ENCODE assay signal across 11 cellular contexts in genomic region chr7:135930565-135931423, GRCh38. TPM values are rescaled to one million over a fixed set of nuclear protein-coding genes. Genes with fewer than 3 reads are reported as not detected.
A peak's percentile ranks its signal among the peaks of the same experiment; 100 is the strongest.
DNase-seq lines count a peak whose midpoint lies in the region; ATAC-seq and TF ChIP-seq lines count a peak whose summit lies in the region.
"Had no signal": no experiment of that assay in that cellular context is flagged by ENCODE, and none has a peak within 500 bp of the region (broad histone marks: within the 10 kb centered on the region; RNA-seq: fewer than 3 reads in every experiment).

No MANE protein-coding gene starts in this region.

- peaks cover 29% of the 10 kb centered on the region for H3K4me1 Mint-ChIP-seq in memory B cell
- peaks cover 31% of the 10 kb centered on the region for H3K4me1 Mint-ChIP-seq in activated T-helper 1 cell treated with anti-CD3 and anti-CD28 coated beads, Interleukin-12 subunit alpha, Interleukin-12 subunit beta, Interleukin-2, Interleukin-4 antibody, amounts not matched to agents 30 ng/mL and 10 ng/mL and 1 ng/mL, durations not matched to agents 14 hours and 24 hours and 36 hours (ENCODE audit: low read depth)

- no peak overlapping the region for H3K4me3 Mint-ChIP-seq in memory B cell
- no peak overlapping the region for H3K4me3 Mint-ChIP-seq in activated T-helper 1 cell treated with anti-CD3 and anti-CD28 coated beads, Interleukin-12 subunit alpha, Interleukin-12 subunit beta, Interleukin-2, Interleukin-4 antibody, amounts not matched to agents 30 ng/mL and 10 ng/mL and 1 ng/mL, durations not matched to agents 14 hours and 24 hours and 36 hours

- peaks cover 39% of the 10 kb centered on the region for H3K36me3 Mint-ChIP-seq in memory B cell
- H3K36me3 Mint-ChIP-seq in activated T-helper 1 cell treated with anti-CD3 and anti-CD28 coated beads, Interleukin-12 subunit alpha, Interleukin-12 subunit beta, Interleukin-2, Interleukin-4 antibody, amounts not matched to agents 30 ng/mL and 10 ng/mL and 1 ng/mL, durations not matched to agents 14 hours and 24 hours and 36 hours (ENCODE audit: low read depth): peaks cover 26% of the 10 kb centered on the region

- H3K9me3 Mint-ChIP-seq in memory B cell: no peaks in the 10 kb centered on the region
- no peaks in the 10 kb centered on the region for H3K9me3 Mint-ChIP-seq in activated T-helper 1 cell treated with anti-CD3 and anti-CD28 coated beads, Interleukin-12 subunit alpha, Interleukin-12 subunit beta, Interleukin-2, Interleukin-4 antibody, amounts not matched to agents 30 ng/mL and 10 ng/mL and 1 ng/mL, durations not matched to agents 14 hours and 24 hours and 36 hours

- no peak for ATAC-seq in memory B cell (ENCODE audit: low read depth)
- ATAC-seq in GM21423 (IDR thresholded peaks at IDR 0.05; ENCODE audit: unreplicated experiment): no peak
- ATAC-seq: GM12878, HCT116 had no signal

- no peak for TF ChIP-seq CTCF in BE2C (IDR thresholded peaks at IDR 0.05; ENCODE audit: low read depth, low read length)

- DNase-seq in BE2C (peak; percentile 66), HS-5 (ENCODE audit: low read depth) (peak; percentile 5), dedifferentiated amniotic fluid mesenchymal stem cell (ENCODE audit: extremely low spot score) (peak; percentile 50), memory B cell (ENCODE audit: low spot score in 2 of 2) (no peak), NCI-H510A (lab: John Stamatoyannopoulos, UW) (no peak)
- no peak for DNase-seq in activated T-helper 1 cell treated with anti-CD3 and anti-CD28 coated beads, Interleukin-12 subunit alpha, Interleukin-12 subunit beta, Interleukin-2, Interleukin-4 antibody, amounts not matched to agents 30 ng/mL and 10 ng/mL and 1 ng/mL, durations not matched to agents 14 hours and 24 hours and 36 hours (ENCODE audit: low spot score)
- DNase-seq in stimulated activated CD4-positive, alpha-beta T cell treated with anti-CD3 and anti-CD28 coated beads, Interleukin-1b, Interleukin-23, amount 100 ng/mL, for 48 hours: no peak
- DNase-seq: NCI-H1417 had no signal

- H3K36me3 ChIP-seq in BE2C: no peaks in the 10 kb centered on the region; the same call in none of the 2 replicates

- H3K27me3 Mint-ChIP-seq in memory B cell: no peaks in the 10 kb centered on the region
- no peaks in the 10 kb centered on the region for H3K27me3 Mint-ChIP-seq in activated T-helper 1 cell treated with anti-CD3 and anti-CD28 coated beads, Interleukin-12 subunit alpha, Interleukin-12 subunit beta, Interleukin-2, Interleukin-4 antibody, amounts not matched to agents 30 ng/mL and 10 ng/mL and 1 ng/mL, durations not matched to agents 14 hours and 24 hours and 36 hours (ENCODE audit: insufficient read depth)

- H3K4me3 ChIP-seq in BE2C (ENCODE audit: low read depth, low read length): peak overlapping the region; percentile 7; the same call in 1 of the 2 replicates
- H3K4me3 ChIP-seq: GM12878 had no signal

- no peaks in the 10 kb centered on the region for H3K27me3 ChIP-seq in BE2C

- peaks cover 17% of the 10 kb centered on the region for H3K4me1 ChIP-seq in BE2C

- intact Hi-C loops in activated T-helper 1 cell treated with anti-CD3 and anti-CD28 coated beads, Interleukin-12 subunit alpha, Interleukin-12 subunit beta, Interleukin-2, Interleukin-4 antibody, amounts not matched to agents 30 ng/mL and 10 ng/mL and 1 ng/mL, durations not matched to agents 14 hours and 24 hours and 36 hours (cut with micrococcal nuclease): no loop called here

- peak overlapping the region; percentile 65 for H3K27ac Mint-ChIP-seq in memory B cell
- H3K27ac Mint-ChIP-seq in activated T-helper 1 cell treated with anti-CD3 and anti-CD28 coated beads, Interleukin-12 subunit alpha, Interleukin-12 subunit beta, Interleukin-2, Interleukin-4 antibody, amounts not matched to agents 30 ng/mL and 10 ng/mL and 1 ng/mL, durations not matched to agents 14 hours and 24 hours and 36 hours: no peak overlapping the region

- no peaks in the 10 kb centered on the region for H3K9me3 ChIP-seq in BE2C

RNA-seq across cellular contexts. Expression of gene MTPN, which starts 46.4 kb away (rescaled TPM):
- polyA plus RNA-seq in BE2C (2012; ENCODE audit: insufficient read depth, insufficient read length, low read depth): 110 TPM
- total RNA-seq in activated T-helper 1 cell treated with anti-CD3 and anti-CD28 coated beads, Interleukin-12 subunit alpha, Interleukin-12 subunit beta, Interleukin-2, Interleukin-4 antibody, amounts not matched to agents 30 ng/mL and 10 ng/mL and 1 ng/mL, durations not matched to agents 14 hours and 24 hours and 36 hours: 117 and 119 TPM in 2 replicates

Comparison
In these comparisons a context has a peak if more than half of its experiments do, and no peak if none do; other contexts are left out.
1. DNase-seq: peak in BE2C (single experiment), HS-5 (single experiment) and dedifferentiated amniotic fluid mesenchymal stem cell (single experiment); none in memory B cell (0 of 2), NCI-H510A (single experiment), activated T-helper 1 cell treated with anti-CD3 and anti-CD28 coated beads, Interleukin-12 subunit alpha, Interleukin-12 subunit beta, Interleukin-2, Interleukin-4 antibody, amounts not matched to agents 30 ng/mL and 10 ng/mL and 1 ng/mL, durations not matched to agents 14 hours and 24 hours and 36 hours (single experiment) and stimulated activated CD4-positive, alpha-beta T cell treated with anti-CD3 and anti-CD28 coated beads, Interleukin-1b, Interleukin-23, amount 100 ng/mL, for 48 hours (single experiment).